ENCODE assay signal across 18 cellular contexts in genomic region chr7:70032673-70033072, GRCh38.
"Had no signal": no experiment of that assay in that cellular context is flagged by ENCODE, and none has a peak within 500 bp of the region (broad histone marks: within the 10 kb centered on the region; RNA-seq: fewer than 3 reads in every experiment).

No MANE protein-coding gene starts in this region.

- H3K36me3 ChIP-seq: heart left ventricle, left ventricle myocardium inferior, sigmoid colon, transverse colon had no signal

- H3K4me1 ChIP-seq: body of pancreas, psoas muscle, transverse colon had no signal

- H3K27me3 ChIP-seq: body of pancreas, heart left ventricle, sigmoid colon, transverse colon had no signal

- H3K9me3 ChIP-seq: body of pancreas, left ventricle myocardium inferior, psoas muscle, sigmoid colon, transverse colon had no signal

- DNase-seq: activated CD4-positive, alpha-beta T cell treated with anti-CD3 and anti-CD28 coated beads, Interleukin-2, amount 50 U/mL, for 48 hours; activated CD4-positive, CD25-positive, alpha-beta regulatory T cell treated with anti-CD3 and anti-CD28 coated beads, Interleukin-2, amount 50 U/mL, for 72 hours; activated CD8-positive, alpha-beta memory T cell treated with anti-CD3 and anti-CD28 coated beads, Interleukin-2, amount 10 ng/mL, durations not matched to agents 7 days and 5 days; activated effector memory CD4-positive, alpha-beta T cell treated with Interleukin-2 at 50 U/mL for 16 hours; activated T-cell treated with anti-CD3 and anti-CD28 coated beads, Interleukin-2, amount 50 U/mL, for 24 hours; amniotic stem cell; body of pancreas; central memory CD4-positive, alpha-beta T cell; effector CD4-positive, alpha-beta T cell; foreskin melanocyte; heart left ventricle; left ventricle myocardium inferior; psoas muscle; sigmoid colon; stimulated activated naive CD4-positive, alpha-beta T cell; substantia nigra; transverse colon had no signal

- H3K27ac ChIP-seq: body of pancreas, coronary artery, heart left ventricle, left ventricle myocardium inferior, psoas muscle, sigmoid colon, transverse colon had no signal

- H3K4me3 ChIP-seq: body of pancreas, coronary artery, heart left ventricle, left ventricle myocardium inferior, psoas muscle, sigmoid colon, transverse colon had no signal
